Comparison of ENCODE assay signal across 9 cellular contexts in the genomic region with DNA sequence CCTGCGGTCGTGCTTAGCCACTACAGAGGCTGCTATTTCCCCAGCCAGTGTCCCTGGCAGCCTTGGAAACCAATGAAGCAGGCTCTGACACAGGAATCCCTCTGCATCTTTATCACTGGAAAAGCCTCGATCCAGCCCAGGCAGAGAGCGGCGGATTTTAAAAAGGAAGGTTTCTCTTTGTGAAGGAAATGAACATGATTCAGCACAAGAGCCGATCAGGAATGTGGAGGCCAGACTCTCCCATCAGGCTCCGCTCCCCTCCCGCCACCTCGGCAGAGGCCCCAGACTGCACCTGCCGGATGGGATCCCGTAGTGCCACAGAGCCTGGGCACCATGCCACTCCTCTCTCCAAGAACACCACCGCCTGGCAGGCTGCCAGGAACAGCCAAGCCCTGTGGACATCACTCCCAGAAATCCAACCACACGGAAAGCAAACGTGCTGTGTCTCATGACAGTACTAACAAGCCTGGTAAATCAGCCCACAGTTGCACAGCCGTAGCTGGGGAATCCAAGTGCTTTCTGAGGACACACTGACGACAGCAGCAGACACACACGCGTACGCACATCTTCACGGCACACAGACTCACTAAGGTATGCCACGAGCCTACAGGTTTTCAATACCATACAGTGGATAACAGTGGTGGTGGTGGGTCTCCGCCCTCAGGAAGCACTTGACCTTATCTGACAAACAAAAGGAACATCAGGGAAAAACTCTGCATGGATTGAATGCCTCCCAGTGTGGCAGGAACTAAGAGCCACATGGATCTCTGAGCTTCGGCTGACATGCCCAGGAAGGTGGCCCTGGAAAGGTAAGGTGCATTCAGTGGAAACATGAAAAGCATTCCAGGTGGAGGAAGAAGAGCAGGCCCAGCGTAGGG. TPM values are rescaled to one million over a fixed set of nuclear protein-coding genes. Genes with fewer than 3 reads are reported as not detected.
DNase-seq lines count a peak whose midpoint lies in the region; ATAC-seq, FAIRE-seq and TF ChIP-seq lines count a peak whose summit lies in the region.
"Had no signal": no experiment of that assay in that cellular context is flagged by ENCODE, and none has a peak within 500 bp of the region (broad histone marks: within the 10 kb centered on the region; RNA-seq: fewer than 3 reads in every experiment).

No MANE protein-coding gene starts in this region.

- CTCF ChIA-PET in MCF 10A (lab: Yijun Ruan, JAX): interaction anchor here (0.5 to 0.7 kb wide), 2 partner anchors 9 to 101 kb away, joined by 3 to 4 read pairs; no protein-coding TSS in a partner anchor
- CTCF ChIA-PET in CD8-positive, alpha-beta memory T cell (lab: Charles Lee): no interaction called here

- BruUV-seq in MCF 10A (replicated peaks; lab: Mats Ljungman, UMichigan): no TSS peak

- H3K27me3 ChIP-seq in small intestine (ENCODE audit: control insufficient read depth in 2 of 2, insufficient read depth in 2 of 2, low read length in 2 of 2): no peaks in the 10 kb centered on the region
- H3K27me3 ChIP-seq in CD8-positive, alpha-beta memory T cell (ENCODE audit: insufficient read depth, low read length, poor library complexity, severe bottlenecking): no peaks in the 10 kb centered on the region

- DNase-seq in AG10803 (ENCODE audit: low read depth): peak; percentile 73
- DNase-seq in NCI-H1694 (lab: John Stamatoyannopoulos, UW): peak; percentile 87
- DNase-seq in MCF 10A (ENCODE audit: unreplicated experiment): peak; percentile 97
- peak; percentile 75 for DNase-seq in inferior parietal cortex (ENCODE audit: extremely low spot score)
- DNase-seq in small intestine: peak; percentile 99
- DNase-seq in GM12892 (ENCODE audit: insufficient read length): no peak
- DNase-seq in CD8-positive, alpha-beta memory T cell: no peak

- peak overlapping the region; percentile 45 for H3K4me3 Mint-ChIP-seq in MCF 10A (ENCODE audit: unreplicated experiment)
- no peak overlapping the region for H3K4me3 Mint-ChIP-seq in CD8-positive, alpha-beta memory T cell

- peaks cover 11 to 14% of the 10 kb centered on the region in 2 donors for H3K4me1 ChIP-seq in small intestine (ENCODE audit: control insufficient read depth in 2 of 2, insufficient read depth in 1 of 2, low read depth in 1 of 2, low read length in 1 of 2)
- peaks cover 7% of the 10 kb centered on the region for H3K4me1 ChIP-seq in CD8-positive, alpha-beta memory T cell (ENCODE audit: insufficient read depth, low read length)

- peaks cover 19% of the 10 kb centered on the region for H3K4me1 Mint-ChIP-seq in MCF 10A (ENCODE audit: insufficient read depth, unreplicated experiment)
- H3K4me1 Mint-ChIP-seq in CD8-positive, alpha-beta memory T cell: peaks cover 12 to 18% (median 13%) of the 10 kb centered on the region in 3 donors

- no peak for FAIRE-seq in small intestine (lab: Jason Lieb, UNC)
- no peak for FAIRE-seq in GM12892 (lab: Jason Lieb, UNC)
- FAIRE-seq: G401.6 had no signal

- intact Hi-C loops in MCF 10A (cut with micrococcal nuclease): no loop called here

- H3K9me3 ChIP-seq in small intestine (ENCODE audit: control insufficient read depth, low read depth): no peaks in the 10 kb centered on the region
- H3K9me3 ChIP-seq in CD8-positive, alpha-beta memory T cell (ENCODE audit: low read length): no peaks in the 10 kb centered on the region

- no peak for TF ChIP-seq POLR2A in GM12892 (IDR thresholded peaks at IDR 0.05; ENCODE audit: low read depth, low read length)

- no peaks in the 10 kb centered on the region for H3K36me3 Mint-ChIP-seq in MCF 10A (ENCODE audit: insufficient read depth, unreplicated experiment)
- H3K36me3 Mint-ChIP-seq in CD8-positive, alpha-beta memory T cell: peaks cover 0 to 2% (median 0%) of the 10 kb centered on the region in 3 donors

- TF ChIP-seq CTCF in AG10803 (conservative IDR thresholded peaks at IDR 0.05; ENCODE audit: low read length): no peak
- TF ChIP-seq CTCF in MCF 10A (IDR thresholded peaks at IDR 0.05; ENCODE audit: unreplicated experiment): no peak

- WGBS in small intestine, 3 donors: 15 to 41% (median 28%) methylated on average over 24 of the region's 24 CpGs

- POLR2A ChIA-PET in MCF 10A (lab: Yijun Ruan, JAX): interaction anchor here (0.8 to 1.6 kb wide), 6 partner anchors 21 to 134 kb away, joined by 3 to 7 read pairs (median 4); a partner anchor contains a TSS
- POLR2A ChIA-PET in CD8-positive, alpha-beta memory T cell (lab: Charles Lee): no interaction called here

- H3K36me3 ChIP-seq in small intestine (ENCODE audit: control insufficient read depth in 2 of 2, insufficient read depth in 2 of 2, low read length in 2 of 2): peaks cover 0 to 4% of the 10 kb centered on the region in 2 donors
- H3K36me3 ChIP-seq in CD8-positive, alpha-beta memory T cell (ENCODE audit: insufficient read depth, low read length): no peaks in the 10 kb centered on the region

- peak overlapping the region; percentile 94 for H3K27ac ChIP-seq in small intestine (ENCODE audit: low read depth in 1 of 2, low read length in 1 of 2)
- no peak overlapping the region for H3K27ac ChIP-seq in CD8-positive, alpha-beta memory T cell (ENCODE audit: low read depth, low read length)

- no peak for ATAC-seq in HG03378 (IDR thresholded peaks at IDR 0.05; ENCODE audit: unreplicated experiment)

- peak overlapping the region; percentile 66 for H3K27ac Mint-ChIP-seq in MCF 10A (ENCODE audit: low read depth, unreplicated experiment)
- no peak overlapping the region for H3K27ac Mint-ChIP-seq in CD8-positive, alpha-beta memory T cell

- peaks cover 14% of the 10 kb centered on the region for H3K27me3 Mint-ChIP-seq in MCF 10A (ENCODE audit: insufficient read depth, unreplicated experiment)
- no peaks in the 10 kb centered on the region for H3K27me3 Mint-ChIP-seq in CD8-positive, alpha-beta memory T cell

- H3K4me3 ChIP-seq in AG10803 (ENCODE audit: low read length): peak overlapping the region; percentile 31
- H3K4me3 ChIP-seq in small intestine (ENCODE audit: low read depth in 1 of 2, low read length in 2 of 2): peak overlapping the region in 1 of 2 donors; percentile 38
- H3K4me3 ChIP-seq in CD8-positive, alpha-beta memory T cell (ENCODE audit: low read length): no peak overlapping the region

- no peaks in the 10 kb centered on the region for H3K9me3 Mint-ChIP-seq in MCF 10A (ENCODE audit: unreplicated experiment)
- H3K9me3 Mint-ChIP-seq in CD8-positive, alpha-beta memory T cell: no peaks in the 10 kb centered on the region

RNA-seq across cellular contexts. Expression of a gene that starts 5.4 kb away (rescaled TPM):
- 0.29 and 0.30 TPM in 2 replicates for total RNA-seq in MCF 10A (2022)
- 100 to 1,000 TPM in 1 of 3 donors, 10 to 100 TPM in 2; 30.5 to 130 (median 80.5) TPM for polyA plus RNA-seq in small intestine
- 1.1 TPM for polyA plus RNA-seq in GM12892 (2012; ENCODE audit: missing spikeins)
- total RNA-seq in CD8-positive, alpha-beta memory T cell: 1 to 10 TPM; 2.2 to 2.6 TPM
- polyA plus RNA-seq in CD8-positive, alpha-beta memory T cell: 4.6 TPM

Comparison
In these comparisons a context has a peak if more than half of its experiments do, and no peak if none do; other contexts are left out.
1. DNase-seq: peak in AG10803 (single experiment), NCI-H1694 (single experiment), MCF 10A (single experiment), inferior parietal cortex (single experiment) and small intestine (single experiment); none in GM12892 (single experiment) and CD8-positive, alpha-beta memory T cell (0 of 5).